1 cellular context compared by ENCODE assay signal in genomic region chr13:34570954-34571353, GRCh38.
TF ChIP-seq lines count a peak whose summit lies in the region.

No MANE protein-coding gene starts in this region.

TF ChIP-seq in SK-N-SH treated with all-trans-retinoic acid at 6 μM for 48 hours, 23 proteins besides CTCF, POLR2A, EP300 and RAD21 (continued from another document):
- no peak for TF ChIP-seq CSRNP3 (CRISPR knock-in tag; IDR thresholded peaks at IDR 0.05)
- TF ChIP-seq ZFP30 (CRISPR knock-in tag; IDR thresholded peaks at IDR 0.05) = no peak
- TF ChIP-seq TCF4 (CRISPR knock-in tag; IDR thresholded peaks at IDR 0.05; ENCODE audit: borderline replicate concordance) = no peak
- TF ChIP-seq ESRRG (CRISPR knock-in tag; IDR thresholded peaks at IDR 0.05) = no peak
- no peak for TF ChIP-seq ZNF8 (CRISPR knock-in tag; IDR thresholded peaks at IDR 0.05)
- no peak for TF ChIP-seq ISL1 (CRISPR knock-in tag; IDR thresholded peaks at IDR 0.05)
- no peak for TF ChIP-seq GLIS3 (CRISPR knock-in tag; IDR thresholded peaks at IDR 0.05)
- TF ChIP-seq POU6F1 (CRISPR knock-in tag; IDR thresholded peaks at IDR 0.05; ENCODE audit: borderline replicate concordance, low read depth) = no peak
- no peak for TF ChIP-seq RARB (CRISPR knock-in tag; IDR thresholded peaks at IDR 0.05)
- TF ChIP-seq SNAI2 (CRISPR knock-in tag; IDR thresholded peaks at IDR 0.05) = no peak
- no peak for TF ChIP-seq ZNF70 (CRISPR knock-in tag; IDR thresholded peaks at IDR 0.05)
- no peak for TF ChIP-seq PATZ1 (CRISPR knock-in tag; IDR thresholded peaks at IDR 0.05; ENCODE audit: borderline replicate concordance)
- TF ChIP-seq TOX (CRISPR knock-in tag; IDR thresholded peaks at IDR 0.05; ENCODE audit: borderline replicate concordance) = no peak
- no peak for TF ChIP-seq CSDC2 (CRISPR knock-in tag; IDR thresholded peaks at IDR 0.05)
- no peak for TF ChIP-seq TSHZ2 (CRISPR knock-in tag; IDR thresholded peaks at IDR 0.05)
TF ChIP-seq in SK-N-SH treated with all-trans-retinoic acid at 6 μM for 48 hours: peak in this region for 0.
